ENCODE assay signal across 8 cellular contexts in genomic region chr15:90603893-90604292, GRCh38.
DNase-seq lines count a peak whose midpoint lies in the region; ATAC-seq, FAIRE-seq and TF ChIP-seq lines count a peak whose summit lies in the region.

No MANE protein-coding gene starts in this region.

- ATAC-seq in HG03520 (IDR thresholded peaks at IDR 0.05; ENCODE audit: unreplicated experiment): no peak

- no peaks in the 10 kb centered on the region for H3K9me3 ChIP-seq in left ventricle myocardium inferior (replicated peaks)
- no peaks in the 10 kb centered on the region for H3K9me3 ChIP-seq in tibial artery

- H3K36me3 ChIP-seq in left ventricle myocardium inferior: peaks cover 55% of the 10 kb centered on the region
- peaks cover 12 to 50% (median 37%) of the 10 kb centered on the region in 3 donors for H3K36me3 ChIP-seq in tibial artery

- H3K27ac ChIP-seq in left ventricle myocardium inferior (replicated peaks) (no peak overlapping the region), tibial artery (peak overlapping the region; percentile 5 to 9)

- DNase-seq in AG09309 (ENCODE audit: low read depth) (no peak), HT1080 (ENCODE audit: low read depth) (peak; percentile 20), left ventricle myocardium inferior (peak; percentile 51), tibial artery (no peak), frontal cortex (ENCODE audit: low spot score in 2 of 2) (no peak), NCI-H2171 treated with DMSO at 0.1 percent for 48 hours (lab: John Stamatoyannopoulos, UW) (no peak)
- DNase-seq in activated CD8-positive, alpha-beta memory T cell treated with anti-CD3 and anti-CD28 coated beads, Interleukin-2, amount 50 U/mL, for 48 hours: peak; percentile 64

- H3K27me3 ChIP-seq in left ventricle myocardium inferior (ENCODE audit: low read depth) (no peaks in the 10 kb centered on the region), tibial artery (no peaks in the 10 kb centered on the region)

- peaks cover 14% of the 10 kb centered on the region for H3K4me1 ChIP-seq in left ventricle myocardium inferior
- H3K4me1 ChIP-seq in tibial artery: peaks cover 0 to 37% (median 18%) of the 10 kb centered on the region in 4 donors

- intact Hi-C loops in left ventricle myocardium inferior (cut with micrococcal nuclease) (loop anchor here (5.0 kb wide), 1 partner anchor 72 kb away; no protein-coding TSS in a partner anchor), tibial artery (cut with DNase I; ENCODE audit: low total_unique reads) (no loop called here)

- no peak for FAIRE-seq in frontal cortex (lab: Jason Lieb, UNC)

- H3K4me3 ChIP-seq in AG09309 (ENCODE audit: control insufficient read depth, low read depth, low read length) (no peak overlapping the region), left ventricle myocardium inferior (no peak overlapping the region), tibial artery (no peak overlapping the region)

- peak; percentile 53 for TF ChIP-seq CTCF in AG09309 (IDR thresholded peaks at IDR 0.05; ENCODE audit: control insufficient read depth, insufficient read depth, low read depth, low read length, missing control alignments)
- peak; percentile 53 for TF ChIP-seq CTCF in left ventricle myocardium inferior (IDR thresholded peaks at IDR 0.05; ENCODE audit: borderline replicate concordance)
- peak in 1 of 2 experiments; percentile 12 for TF ChIP-seq CTCF in tibial artery (IDR thresholded peaks at IDR 0.05)

Comparison
In these comparisons a context has a peak if more than half of its experiments do, and no peak if none do; other contexts are left out.
1. DNase-seq: peak in HT1080 (single experiment), activated CD8-positive, alpha-beta memory T cell treated with anti-CD3 and anti-CD28 coated beads, Interleukin-2, amount 50 U/mL, for 48 hours (single experiment) and left ventricle myocardium inferior (single experiment); none in AG09309 (single experiment), tibial artery (0 of 2), frontal cortex (0 of 2) and NCI-H2171 treated with DMSO at 0.1 percent for 48 hours (single experiment).